In genomic region chr6:46129301-46129633, GRCh38 we compare ENCODE assay signal across 8 cellular contexts. TPM values are rescaled to one million over a fixed set of nuclear protein-coding genes. Genes with fewer than 3 reads are reported as not detected.
DNase-seq lines count a peak whose midpoint lies in the region; ATAC-seq and TF ChIP-seq lines count a peak whose summit lies in the region.

No MANE protein-coding gene starts in this region.

- 6% methylated on average over 9 of the region's 9 CpGs for WGBS in tibial nerve, 2 donors

- H3K27me3 Mint-ChIP-seq in activated naive CD8-positive, alpha-beta T cell treated with anti-CD3 and anti-CD28 coated beads for 36 hours, result no peaks in the 10 kb centered on the region

- TF ChIP-seq EP300 in tibial nerve (IDR thresholded peaks at IDR 0.05), result no peak

- no peak for TF ChIP-seq POLR2A in tibial nerve (IDR thresholded peaks at IDR 0.05)

- intact Hi-C loops in left lung (cut with DNase I), result no loop called here

- H3K9me3 ChIP-seq in left lung (no peaks in the 10 kb centered on the region), tibial nerve (no peaks in the 10 kb centered on the region)

- H3K27ac ChIP-seq in left lung (peak overlapping the region in 1 of 2 donors; percentile 80), tibial nerve (peak overlapping the region in 3 of 4 donors; percentile 47 to 89 (median 88))

- POLR2A ChIA-PET in GM10248 (lab: Yijun Ruan, JAX), result interaction anchor here (1.1 to 1.3 kb wide), 2 partner anchors 10 to 18 kb away, joined by 3 read pairs; no protein-coding TSS in a partner anchor

- H3K4me1 Mint-ChIP-seq in activated naive CD8-positive, alpha-beta T cell treated with anti-CD3 and anti-CD28 coated beads for 36 hours, result peaks cover 34% of the 10 kb centered on the region

- CTCF ChIA-PET in GM10248 (lab: Yijun Ruan, JAX), result interaction anchor here (0.9 to 2.8 kb wide), 19 partner anchors 7 to 281 kb away, joined by 3 to 13 read pairs (median 4); no protein-coding TSS in a partner anchor

- peak overlapping the region; percentile 99 for H3K4me3 Mint-ChIP-seq in activated naive CD8-positive, alpha-beta T cell treated with anti-CD3 and anti-CD28 coated beads for 36 hours

- DNase-seq in activated gamma-delta T cell treated with Interleukin-2 at 50 U/mL for 16 hours (peak; percentile 6), activated gamma-delta T cell (lab: John Stamatoyannopoulos, UW) (no peak), left lung (no peak), tibial nerve (ENCODE audit: low spot score in 2 of 2) (no peak), GM10248 (ENCODE audit: extremely low spot score) (no peak), occipital lobe (lab: John Stamatoyannopoulos, UW) (no peak)
- DNase-seq in activated naive CD8-positive, alpha-beta T cell treated with anti-CD3 and anti-CD28 coated beads for 36 hours, result no peak

- H3K4me1 ChIP-seq in left lung (peaks cover 0 to 24% of the 10 kb centered on the region in 2 donors), tibial nerve (peaks cover 0 to 24% (median 0%) of the 10 kb centered on the region in 4 donors)

- H3K4me3 ChIP-seq in left lung (peak overlapping the region; percentile 66 to 67), tibial nerve (peak overlapping the region; percentile 77 to 87 (median 84))

- ATAC-seq in HG03135 (IDR thresholded peaks at IDR 0.05; ENCODE audit: unreplicated experiment), result peak; percentile 27
- ATAC-seq in left lung, result peak; percentile 42

- no peak for TF ChIP-seq CTCF in left lung (IDR thresholded peaks at IDR 0.05)
- no peak for TF ChIP-seq CTCF in tibial nerve (IDR thresholded peaks at IDR 0.05)
- TF ChIP-seq CTCF in GM10248 (IDR thresholded peaks at IDR 0.05; ENCODE audit: control extremely low read depth, extremely low read depth, low read depth, missing control alignments), result no peak

- no peaks in the 10 kb centered on the region for H3K36me3 ChIP-seq in left lung
- no peaks in the 10 kb centered on the region for H3K36me3 ChIP-seq in tibial nerve

- peaks cover 10% of the 10 kb centered on the region for H3K36me3 Mint-ChIP-seq in activated naive CD8-positive, alpha-beta T cell treated with anti-CD3 and anti-CD28 coated beads for 36 hours

- no peaks in the 10 kb centered on the region for H3K9me3 Mint-ChIP-seq in activated naive CD8-positive, alpha-beta T cell treated with anti-CD3 and anti-CD28 coated beads for 36 hours

- no peaks in the 10 kb centered on the region for H3K27me3 ChIP-seq in left lung
- no peaks in the 10 kb centered on the region for H3K27me3 ChIP-seq in tibial nerve

- H3K27ac Mint-ChIP-seq in activated naive CD8-positive, alpha-beta T cell treated with anti-CD3 and anti-CD28 coated beads for 36 hours, result peak overlapping the region; percentile 70

RNA-seq across cellular contexts. Expression of gene ENPP4, which starts 0.5 kb away (rescaled TPM):
- 1 to 10 TPM; 8.6 TPM for total RNA-seq in activated naive CD8-positive, alpha-beta T cell treated with anti-CD3 and anti-CD28 coated beads for 36 hours
- total RNA-seq in left lung, result 10 to 100 TPM; 17.7 to 18.8 TPM
- total RNA-seq in tibial nerve, result 10 to 100 TPM; 13.8 to 22.0 (median 18.9) TPM
- total RNA-seq in occipital lobe, result 27.8 TPM

RNA-seq across cellular contexts. Expression of gene ENPP5, which starts 41.5 kb away (rescaled TPM):
- under 1 TPM; 0.33 to 0.38 TPM for total RNA-seq in activated naive CD8-positive, alpha-beta T cell treated with anti-CD3 and anti-CD28 coated beads for 36 hours
- 10 to 100 TPM; 10.5 to 17.1 TPM for total RNA-seq in left lung
- 1 to 10 TPM in 2 of 4 donors, under 1 TPM in 2; 0.30 to 2.3 (median 1.2) TPM for total RNA-seq in tibial nerve
- 4.7 TPM for total RNA-seq in occipital lobe
